7 cellular contexts compared by ENCODE assay signal in the genomic region with DNA sequence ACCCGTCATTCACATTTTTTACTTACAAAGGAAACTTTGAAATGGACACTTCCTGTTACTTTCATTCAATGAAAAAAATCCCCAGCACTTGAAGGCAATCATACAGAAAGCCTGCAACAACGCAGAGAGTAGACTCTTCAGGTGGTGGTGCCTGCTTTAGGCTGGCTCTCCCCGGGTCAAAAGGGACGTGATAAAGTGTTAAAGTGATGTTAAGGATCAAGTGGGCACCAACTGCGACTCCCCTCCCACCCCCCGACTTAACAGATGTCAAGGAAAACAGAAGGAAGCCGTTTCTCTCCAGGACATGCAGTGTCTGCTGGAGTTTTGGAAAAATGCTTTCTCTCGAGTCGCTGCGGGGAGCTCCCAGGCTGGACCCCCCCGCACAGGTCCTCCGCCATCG. TPM values are rescaled to one million over a fixed set of nuclear protein-coding genes. Genes with fewer than 3 reads are reported as not detected.
DNase-seq lines count a peak whose midpoint lies in the region; ATAC-seq and TF ChIP-seq lines count a peak whose summit lies in the region.

No MANE protein-coding gene starts in this region.

- H3K9me3 ChIP-seq in NT2/D1 (ENCODE audit: insufficient read depth, low read length) (no peaks in the 10 kb centered on the region), osteoblast (ENCODE audit: low read depth, low read length) (no peaks in the 10 kb centered on the region)

- H2AFZ ChIP-seq in osteoblast (ENCODE audit: low read length), result peak overlapping the region; percentile 99

- H3K79me2 ChIP-seq in osteoblast (ENCODE audit: insufficient read depth, low read length), result peaks cover 15% of the 10 kb centered on the region

- H3K36me3 ChIP-seq in NT2/D1 (ENCODE audit: insufficient read depth, insufficient read length, low read length) (peaks cover 14% of the 10 kb centered on the region), osteoblast (ENCODE audit: insufficient read depth, low read length) (peaks cover 2% of the 10 kb centered on the region)

- H3K4me3 ChIP-seq in NT2/D1 (ENCODE audit: insufficient read length, low read depth) (peak overlapping the region; percentile 18), osteoblast (ENCODE audit: insufficient read depth, low read length) (peak overlapping the region; percentile 69)

- H3K9ac ChIP-seq in NT2/D1 (ENCODE audit: insufficient read length, low read depth), result peak overlapping the region; percentile 74

- no peak for TF ChIP-seq CTCF in GM10248 (IDR thresholded peaks at IDR 0.05; ENCODE audit: control extremely low read depth, extremely low read depth, low read depth, missing control alignments)
- no peak for TF ChIP-seq CTCF in osteoblast (IDR thresholded peaks at IDR 0.05; ENCODE audit: extremely low read depth, low read depth, low read length)

- H4K20me1 ChIP-seq in osteoblast (ENCODE audit: insufficient read depth, low read length), result peaks cover 15% of the 10 kb centered on the region

- H3K27me3 ChIP-seq in NT2/D1 (ENCODE audit: insufficient read depth, insufficient read length), result no peaks in the 10 kb centered on the region
- H3K27me3 ChIP-seq in osteoblast (ENCODE audit: insufficient read depth, low read length), result no peaks in the 10 kb centered on the region

- peak overlapping the region; percentile 45 for H3K27ac ChIP-seq in osteoblast (ENCODE audit: low read depth, low read length)

- peak overlapping the region; percentile 85 for H3K4me2 ChIP-seq in osteoblast (ENCODE audit: insufficient read depth, low read length)

- ATAC-seq in HG03025 (IDR thresholded peaks at IDR 0.05; ENCODE audit: low FRiP score, unreplicated experiment) (no peak), GM18511 (IDR thresholded peaks at IDR 0.05; ENCODE audit: unreplicated experiment) (no peak)

- H3K4me1 ChIP-seq in NT2/D1 (ENCODE audit: insufficient read depth, insufficient read length) (peaks cover 23% of the 10 kb centered on the region), osteoblast (ENCODE audit: insufficient read depth, low read length) (peaks cover 35% of the 10 kb centered on the region)

- CTCF ChIA-PET in GM10248 (lab: Yijun Ruan, JAX), result interaction anchor here (1.1 to 2.2 kb wide), 4 partner anchors 12 to 38 kb away, joined by 3 to 8 read pairs (median 6); no protein-coding TSS in a partner anchor

- peak; percentile 50 for DNase-seq in GM10248 (ENCODE audit: extremely low spot score)
- no peak for DNase-seq in NT2/D1 (ENCODE audit: low read depth, low spot score)
- peak; percentile 15 for DNase-seq in dermis blood vessel endothelial cell
- no peak for DNase-seq in osteoblast (ENCODE audit: insufficient read length, low spot score, missing footprints)
- DNase-seq in HCEC 1CT, result no peak

- POLR2A ChIA-PET in GM10248 (lab: Yijun Ruan, JAX), result no interaction called here

RNA-seq across cellular contexts. Expression of gene PNPLA3, which starts 0.4 kb away (rescaled TPM):
- total RNA-seq in dermis blood vessel endothelial cell, result 1.0 and 2.7 TPM in 2 replicates
- 8.3 and 14.1 TPM in 2 replicates for total RNA-seq in osteoblast

RNA-seq across cellular contexts. Expression of gene PNPLA5, which starts 31.4 kb away (rescaled TPM):
- not detected in 2 replicates for total RNA-seq in dermis blood vessel endothelial cell
- not detected in 2 replicates for total RNA-seq in osteoblast

RNA-seq across cellular contexts. Expression of gene SAMM50, which starts 32.1 kb away (rescaled TPM):
- total RNA-seq in dermis blood vessel endothelial cell, result 53.6 and 57.9 TPM in 2 replicates
- 36.6 and 41.5 TPM in 2 replicates for total RNA-seq in osteoblast

Comparison
In these comparisons a context has a peak if more than half of its experiments do, and no peak if none do; other contexts are left out.
1. DNase-seq: peak in GM10248 (single experiment) and dermis blood vessel endothelial cell (single experiment); none in NT2/D1 (single experiment), osteoblast (single experiment) and HCEC 1CT (single experiment).